8 cellular contexts compared by ENCODE assay signal in the genomic region with DNA sequence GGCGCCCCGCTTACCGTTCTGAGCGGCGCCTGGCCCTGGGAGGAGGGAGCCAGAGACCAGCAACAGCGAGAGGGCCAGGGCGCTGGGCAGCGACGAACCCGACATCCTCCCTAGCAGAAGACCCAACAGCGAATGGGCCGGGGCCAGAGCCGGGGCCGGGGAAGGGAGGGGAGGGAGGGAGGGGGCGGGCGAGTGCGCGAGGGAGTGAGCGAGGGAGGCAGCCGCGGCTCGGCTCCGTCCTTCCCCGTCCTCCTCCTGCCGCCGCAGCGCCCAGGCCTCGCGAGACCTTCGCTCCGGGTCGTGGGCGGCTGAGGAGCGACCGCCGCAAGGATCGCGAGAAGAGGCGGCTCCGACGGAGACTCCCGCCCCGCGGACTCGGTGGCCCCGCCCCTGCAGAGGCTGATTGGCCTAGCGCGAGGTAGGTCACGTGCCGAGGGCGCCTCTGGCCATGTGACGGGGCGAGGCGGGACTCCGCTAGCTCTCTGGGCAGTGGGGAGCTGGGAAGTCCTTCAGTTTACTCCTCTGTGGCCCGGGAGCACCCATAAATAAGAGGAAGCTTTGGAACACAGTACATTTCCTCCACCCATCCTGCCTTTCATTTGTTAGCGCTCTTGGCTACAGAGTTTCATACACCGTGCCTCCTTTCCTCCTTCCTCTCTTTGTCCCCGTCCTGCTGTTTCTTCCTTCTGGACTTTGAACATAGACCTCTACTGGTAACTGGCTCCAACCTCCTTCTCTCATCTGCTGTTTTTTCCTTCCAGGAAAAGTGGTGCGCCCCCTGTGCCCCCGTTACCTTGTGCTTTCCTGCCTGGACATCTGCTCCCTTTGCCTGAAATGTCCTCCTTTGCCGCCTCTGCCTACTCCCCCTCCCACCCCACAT. TPM values are rescaled to one million over a fixed set of nuclear protein-coding genes. Genes with fewer than 3 reads are reported as not detected.
DNase-seq lines count a peak whose midpoint lies in the region; ATAC-seq, FAIRE-seq and TF ChIP-seq lines count a peak whose summit lies in the region.

A gene (minus strand): TSS at position 279 of the 880 bp plus-strand sequence. CDS start 174 bp downstream, at position 105.

- H3K36me3 ChIP-seq in BLaER1 treated with 17β-estradiol and CSF1 and Interleukin-3, amounts not matched to agents 10 nM and 100 nM, result no peaks in the 10 kb centered on the region
- H3K36me3 ChIP-seq in HepG2 (replicated peaks in 1 of 2; ENCODE audit: control insufficient read depth in 1 of 2, insufficient read depth in 2 of 2, low read length in 2 of 2), result no peaks in the 10 kb centered on the region

- POLR2A ChIA-PET in HepG2 (lab: Yijun Ruan, JAX), result interaction anchor here (0.6 to 2.3 kb wide), 11 partner anchors 10 to 1818 kb away, joined by 3 to 16 read pairs (median 5); a partner anchor contains a TSS

- H3K4me3 Mint-ChIP-seq in dendritic cell treated with granulocyte-macrophage colony-stimulating factor and Interleukin-4, amounts not matched to agents 40 ng/mL and 50 ng/mL, for 4 days, result peak within 1 kb of the TSS; percentile 88

- H3K9ac ChIP-seq in BLaER1 treated with 17β-estradiol and CSF1 and Interleukin-3, amounts not matched to agents 10 nM and 100 nM, result peak within 1 kb of the TSS; percentile 92 to 98 (median 95)
- peak within 1 kb of the TSS; percentile 89 for H3K9ac ChIP-seq in HepG2 (ENCODE audit: insufficient read depth, low read depth, low read length)

- in situ Hi-C loops in HepG2 (cut with HindIII; ENCODE audit: extremely low pct_ligation_motif_present, low pct_unique_long_range_greater_than_20kb), result no loop called here

- peak; percentile 88 to 98 for TF ChIP-seq POLR2A in HepG2 (IDR thresholded peaks at IDR 0.05; ENCODE audit: insufficient read depth in 1 of 2, low read depth in 2 of 2, low read length in 2 of 2)

- no peaks in the 10 kb centered on the region for H3K27me3 ChIP-seq in BLaER1 treated with 17β-estradiol and CSF1 and Interleukin-3, amounts not matched to agents 10 nM and 100 nM
- H3K27me3 ChIP-seq in HepG2 (ENCODE audit: control insufficient read depth in 1 of 2, insufficient read depth in 2 of 2, low read length in 2 of 2), result no peaks in the 10 kb centered on the region; a peak in 1 of 5 replicates

- peak within 1 kb of the TSS; percentile 59 for H2AFZ ChIP-seq in HepG2 (ENCODE audit: low read length)

- FAIRE-seq in HepG2 (lab: Jason Lieb, UNC), result peak; percentile 18

- CTCF ChIA-PET in HepG2 (lab: Yijun Ruan, JAX; ENCODE audit: low intra/inter-chr PET ratio, low total read pairs), result interaction anchor here (1.5 kb wide), 1 partner anchor 73 kb away, joined by 4 read pairs; no protein-coding TSS in a partner anchor

- H3K4me3 ChIP-seq in BLaER1 treated with 17β-estradiol and CSF1 and Interleukin-3, amounts not matched to agents 10 nM and 100 nM, result peak within 1 kb of the TSS; percentile 88 to 99 (median 93)
- peak within 1 kb of the TSS; percentile 74 to 97 (median 93) for H3K4me3 ChIP-seq in HepG2 (replicated peaks in 1 of 3; ENCODE audit: insufficient read depth in 1 of 3, low read depth in 2 of 3, low read length in 3 of 3)

- H3K9me3 Mint-ChIP-seq in dendritic cell treated with granulocyte-macrophage colony-stimulating factor and Interleukin-4, amounts not matched to agents 40 ng/mL and 50 ng/mL, for 4 days, result no peaks in the 10 kb centered on the region

- ATAC-seq in GM19351 (IDR thresholded peaks at IDR 0.05; ENCODE audit: unreplicated experiment) (peak; percentile 78), HG03521 (IDR thresholded peaks at IDR 0.05; ENCODE audit: unreplicated experiment) (peak; percentile 91), HepG2 (peak; percentile 91)

- peaks cover 50 to 71% (median 61%) of the 10 kb centered on the region in 10 experiments for H3K4me1 ChIP-seq in BLaER1 treated with 17β-estradiol and CSF1 and Interleukin-3, amounts not matched to agents 10 nM and 100 nM
- H3K4me1 ChIP-seq in HepG2 (ENCODE audit: insufficient read depth, low read length), result peaks cover 72% of the 10 kb centered on the region

- peaks cover 30 to 44% (median 42%) of the 10 kb centered on the region in 11 experiments; a peak in 21 of 22 replicates for H4K20me1 ChIP-seq in BLaER1 treated with 17β-estradiol and CSF1 and Interleukin-3, amounts not matched to agents 10 nM and 100 nM
- peaks cover 33% of the 10 kb centered on the region for H4K20me1 ChIP-seq in HepG2 (ENCODE audit: insufficient read depth, low read length)

- intact Hi-C loops in dendritic cell treated with granulocyte-macrophage colony-stimulating factor and Interleukin-4, amounts not matched to agents 40 ng/mL and 50 ng/mL, for 4 days (cut with micrococcal nuclease), result loop anchor here (1.0 to 10.0 kb wide), 2 partner anchors 64 to 1519 kb away; a partner anchor contains a TSS
- intact Hi-C loops in HepG2 (cut with micrococcal nuclease; ENCODE audit: unreplicated experiment), result no loop called here

- peak within 1 kb of the TSS; percentile 83 to 93 (median 90) for H3K27ac ChIP-seq in BLaER1 treated with 17β-estradiol and CSF1 and Interleukin-3, amounts not matched to agents 10 nM and 100 nM
- peak within 1 kb of the TSS; percentile 91 for H3K27ac ChIP-seq in HepG2 (ENCODE audit: extremely low read length, insufficient read depth, low read length)

- peak; percentile 40; the same call in 1 of the 2 replicates for TF ChIP-seq CTCF in HepG2 (CRISPR knock-in tag; IDR thresholded peaks at IDR 0.05)

- H3K4me1 Mint-ChIP-seq in dendritic cell treated with granulocyte-macrophage colony-stimulating factor and Interleukin-4, amounts not matched to agents 40 ng/mL and 50 ng/mL, for 4 days (ENCODE audit: low read depth), result peaks cover 52% of the 10 kb centered on the region

- peaks cover 44% of the 10 kb centered on the region for H3K79me2 ChIP-seq in HepG2 (ENCODE audit: insufficient read depth, low read length)

- TF ChIP-seq EP300 in HepG2 (IDR thresholded peaks at IDR 0.05; ENCODE audit: low read depth in 2 of 2, low read length in 2 of 2), result no peak
- no peak for TF ChIP-seq EP300 in HepG2 (CRISPR knock-in tag; IDR thresholded peaks at IDR 0.05; ENCODE audit: borderline replicate concordance)

- no peak for TF ChIP-seq RAD21 in HepG2 (CRISPR knock-in tag; IDR thresholded peaks at IDR 0.05)

- peaks cover 14% of the 10 kb centered on the region for H3K36me3 Mint-ChIP-seq in dendritic cell treated with granulocyte-macrophage colony-stimulating factor and Interleukin-4, amounts not matched to agents 40 ng/mL and 50 ng/mL, for 4 days (ENCODE audit: low read depth)

- peak within 1 kb of the TSS; percentile 92 for H3K27ac Mint-ChIP-seq in dendritic cell treated with granulocyte-macrophage colony-stimulating factor and Interleukin-4, amounts not matched to agents 40 ng/mL and 50 ng/mL, for 4 days

- BruUV-seq in HepG2 (replicated peaks; lab: Mats Ljungman, UMichigan), result TSS peak; percentile 98

- under 1% methylated on average over 13 of the region's 62 CpGs for WGBS in HepG2 (ENCODE audit: low lambda C conversion rate)

- H3K4me2 ChIP-seq in BLaER1 treated with 17β-estradiol and CSF1 and Interleukin-3, amounts not matched to agents 10 nM and 100 nM, result peak within 1 kb of the TSS; percentile 79 to 96 (median 91)
- H3K4me2 ChIP-seq in HepG2 (ENCODE audit: low read depth, low read length), result peak within 1 kb of the TSS; percentile 87

- peaks cover 14% of the 10 kb centered on the region for H3K27me3 Mint-ChIP-seq in dendritic cell treated with granulocyte-macrophage colony-stimulating factor and Interleukin-4, amounts not matched to agents 40 ng/mL and 50 ng/mL, for 4 days

- no peaks in the 10 kb centered on the region for H3K9me3 ChIP-seq in BLaER1 treated with 17β-estradiol and CSF1 and Interleukin-3, amounts not matched to agents 10 nM and 100 nM (replicated peaks in 1 of 11)
- H3K9me3 ChIP-seq in HepG2 (ENCODE audit: low read length), result no peaks in the 10 kb centered on the region

- DNase-seq in NCI-H748 (lab: John Stamatoyannopoulos, UW; ENCODE audit: unreplicated experiment), result peak; percentile 95
- DNase-seq in activated CD4-positive, alpha-beta T cell treated with anti-CD3 and anti-CD28 coated beads, Interleukin-2, amount 50 U/mL, for 24 hours (ENCODE audit: low read depth in 1 of 2, low spot score in 1 of 2), result peak; percentile 89 to 97
- DNase-seq in HepG2 (ENCODE audit: low spot score), result peak; percentile 92
- DNase-seq in stimulated activated CD4-positive, alpha-beta T cell treated with anti-CD3 and anti-CD28 coated beads, Interleukin-4, amount 100 ng/mL, for 1 hour, result peak; percentile 99

TF ChIP-seq in HepG2, 621 proteins besides CTCF, POLR2A, EP300 and RAD21 (continues in another document):
- TF ChIP-seq GABPB1 (CRISPR knock-in tag; IDR thresholded peaks at IDR 0.05) (peak; percentile 79), DNMT3B (CRISPR knock-in tag; conservative IDR thresholded peaks at IDR 0.05) (no peak), ZNF652 (CRISPR knock-in tag; IDR thresholded peaks at IDR 0.05; ENCODE audit: borderline replicate concordance, low read depth) (no peak), ZNF431 (CRISPR knock-in tag; IDR thresholded peaks at IDR 0.05; ENCODE audit: borderline replicate concordance, low read depth) (no peak), SNAPC2 (CRISPR knock-in tag; IDR thresholded peaks at IDR 0.05) (no peak), MLLT10 (CRISPR knock-in tag; IDR thresholded peaks at IDR 0.05) (no peak), GPN1 (CRISPR knock-in tag; IDR thresholded peaks at IDR 0.05; ENCODE audit: borderline replicate concordance) (no peak)

RNA-seq across cellular contexts. Expression of the gene that starts here (rescaled TPM):
- 57.7 and 110 TPM in 2 replicates for total RNA-seq in HepG2 (2016; rRNA removed; fragmentation: Illumina TruSeq; extraction: Trizol)
- 17.2 and 17.9 TPM in 2 replicates for total RNA-seq in HepG2 (2016; cell fraction: cytosol; rRNA removed; fragmentation: Illumina TruSeq; extraction: Trizol; ENCODE audit: low read depth)
- total RNA-seq in HepG2 (2016; cell fraction: insoluble cytoplasmic fraction; rRNA removed; fragmentation: Illumina TruSeq; extraction: Trizol), result 51.8 and 113 TPM in 2 replicates
- total RNA-seq in HepG2 (2016; cell fraction: membrane; rRNA removed; fragmentation: Illumina TruSeq; extraction: Trizol), result 34.2 and 36.6 TPM in 2 replicates
- total RNA-seq in HepG2 (2016; cell fraction: nucleus; rRNA removed; fragmentation: Illumina TruSeq; extraction: Trizol), result 95.6 and 123 TPM in 2 replicates
- polyA plus RNA-seq in HepG2 (2011; rRNA removed), result 77.8 and 78.0 TPM in 2 replicates
- polyA plus RNA-seq in HepG2 (2011; cell fraction: cytosol; rRNA removed), result 52.1 and 63.6 TPM in 2 replicates
- 68.7 and 71.5 TPM in 2 replicates for polyA plus RNA-seq in HepG2 (2011; cell fraction: nucleus; rRNA removed)
- polyA plus RNA-seq in HepG2 (2012), result 70.7 and 70.9 TPM in 2 replicates
- polyA plus RNA-seq in HepG2 (2016; cell fraction: cytosol; fragmentation: Illumina TruSeq; extraction: Trizol; ENCODE audit: low read depth), result 10.9 and 14.0 TPM in 2 replicates
- polyA plus RNA-seq in HepG2 (2016; cell fraction: insoluble cytoplasmic fraction; fragmentation: Illumina TruSeq; extraction: Trizol; ENCODE audit: low read depth), result 47.9 and 59.8 TPM in 2 replicates
- 19.8 and 23.6 TPM in 2 replicates for polyA plus RNA-seq in HepG2 (2016; cell fraction: membrane; fragmentation: Illumina TruSeq; extraction: Trizol; ENCODE audit: low read depth)
- polyA plus RNA-seq in HepG2 (2016; cell fraction: nucleus; fragmentation: Illumina TruSeq; extraction: Trizol; ENCODE audit: insufficient read depth, low read depth), result 129 and 139 TPM in 2 replicates
- 43.9 and 90.7 TPM in 2 replicates for polyA minus RNA-seq in HepG2 (2011; rRNA and poly(A)+ RNA removed; ENCODE audit: low replicate concordance)
- polyA minus RNA-seq in HepG2 (2011; cell fraction: cytosol; rRNA and poly(A)+ RNA removed), result 43.9 and 44.1 TPM in 2 replicates
- 87.2 and 106 TPM in 2 replicates for polyA minus RNA-seq in HepG2 (2011; cell fraction: nucleus; rRNA and poly(A)+ RNA removed)

Comparison
In these comparisons a context has a peak if more than half of its experiments do, and no peak if none do; other contexts are left out.
1. Peak in every context shown above with its lines: DNase-seq, ATAC-seq, H3K4me3 ChIP-seq and H3K27ac ChIP-seq.